In the genomic region with DNA sequence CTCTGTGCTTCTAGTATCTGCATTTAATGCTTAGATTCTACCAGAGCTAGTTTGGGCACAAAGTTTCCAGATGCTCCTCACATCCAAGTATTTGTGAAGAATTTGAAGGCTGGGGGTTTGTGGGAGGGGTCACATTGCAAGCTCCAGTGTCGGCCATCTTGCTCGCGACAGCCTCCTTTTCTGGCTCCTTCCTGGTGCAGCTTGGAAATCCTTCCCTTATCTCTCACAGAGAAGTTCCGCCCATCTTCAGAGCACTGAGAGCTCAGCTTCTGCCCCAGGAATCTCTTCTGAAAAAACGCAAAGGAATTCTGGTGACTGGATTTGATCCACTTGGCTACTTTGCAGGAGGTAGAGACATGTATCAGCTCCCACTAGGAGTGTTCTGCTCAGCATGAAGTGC, we compare ENCODE assay signal across 1 cellular context.
TF ChIP-seq lines count a peak whose summit lies in the region.

No MANE protein-coding gene starts in this region.

TF ChIP-seq in HEK293, 187 proteins besides CTCF, POLR2A, EP300 and RAD21 (continued from another document):
- TF ChIP-seq HOXD13 (CRISPR knock-in tag; IDR thresholded peaks at IDR 0.05; ENCODE audit: borderline replicate concordance) (no peak), ZNF121 (tag by site-specific recombination; IDR thresholded peaks at IDR 0.05) (no peak), ZNF768 (tag by site-specific recombination; IDR thresholded peaks at IDR 0.05) (no peak), RBAK (tag by site-specific recombination; IDR thresholded peaks at IDR 0.05) (no peak), ZNF561 (tag by site-specific recombination; IDR thresholded peaks at IDR 0.05; ENCODE audit: borderline replicate concordance) (no peak), ZNF146 (tag by site-specific recombination; IDR thresholded peaks at IDR 0.05) (no peak), MYNN (tag by site-specific recombination; IDR thresholded peaks at IDR 0.05; ENCODE audit: borderline replicate concordance) (no peak), ZNF302 (tag by site-specific recombination; IDR thresholded peaks at IDR 0.05; ENCODE audit: low read depth) (no peak)
